1 cellular context compared by ENCODE assay signal in genomic region chr16:23452221-23452571, GRCh38.
TF ChIP-seq lines count a peak whose summit lies in the region.

No MANE protein-coding gene starts in this region.

TF ChIP-seq in HCT116, 20 proteins besides CTCF, POLR2A, EP300 and RAD21 (continued from another document):
- TF ChIP-seq, protein P1, sequence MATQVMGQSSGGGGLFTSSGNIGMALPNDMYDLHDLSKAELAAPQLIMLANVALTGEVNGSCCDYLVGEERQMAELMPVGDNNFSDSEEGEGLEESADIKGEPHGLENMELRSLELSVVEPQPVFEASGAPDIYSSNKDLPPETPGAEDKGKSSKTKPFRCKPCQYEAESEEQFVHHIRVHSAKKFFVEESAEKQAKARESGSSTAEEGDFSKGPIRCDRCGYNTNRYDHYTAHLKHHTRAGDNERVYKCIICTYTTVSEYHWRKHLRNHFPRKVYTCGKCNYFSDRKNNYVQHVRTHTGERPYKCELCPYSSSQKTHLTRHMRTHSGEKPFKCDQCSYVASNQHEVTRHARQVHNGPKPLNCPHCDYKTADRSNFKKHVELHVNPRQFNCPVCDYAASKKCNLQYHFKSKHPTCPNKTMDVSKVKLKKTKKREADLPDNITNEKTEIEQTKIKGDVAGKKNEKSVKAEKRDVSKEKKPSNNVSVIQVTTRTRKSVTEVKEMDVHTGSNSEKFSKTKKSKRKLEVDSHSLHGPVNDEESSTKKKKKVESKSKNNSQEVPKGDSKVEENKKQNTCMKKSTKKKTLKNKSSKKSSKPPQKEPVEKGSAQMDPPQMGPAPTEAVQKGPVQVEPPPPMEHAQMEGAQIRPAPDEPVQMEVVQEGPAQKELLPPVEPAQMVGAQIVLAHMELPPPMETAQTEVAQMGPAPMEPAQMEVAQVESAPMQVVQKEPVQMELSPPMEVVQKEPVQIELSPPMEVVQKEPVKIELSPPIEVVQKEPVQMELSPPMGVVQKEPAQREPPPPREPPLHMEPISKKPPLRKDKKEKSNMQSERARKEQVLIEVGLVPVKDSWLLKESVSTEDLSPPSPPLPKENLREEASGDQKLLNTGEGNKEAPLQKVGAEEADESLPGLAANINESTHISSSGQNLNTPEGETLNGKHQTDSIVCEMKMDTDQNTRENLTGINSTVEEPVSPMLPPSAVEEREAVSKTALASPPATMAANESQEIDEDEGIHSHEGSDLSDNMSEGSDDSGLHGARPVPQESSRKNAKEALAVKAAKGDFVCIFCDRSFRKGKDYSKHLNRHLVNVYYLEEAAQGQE (IDR thresholded peaks at IDR 0.05; ENCODE audit: low read depth) = no peak
- TF ChIP-seq ELF1 (IDR thresholded peaks at IDR 0.05; ENCODE audit: borderline replicate concordance, low read depth) (no peak), EZH2 (IDR thresholded peaks at IDR 0.05) (no peak), TCF7L2 (IDR thresholded peaks at IDR 0.05; ENCODE audit: borderline replicate concordance, extremely low read depth, insufficient read depth, insufficient read length) (no peak), CEBPB (IDR thresholded peaks at IDR 0.05; ENCODE audit: low read depth) (no peak)
